1 cellular context compared by ENCODE assay signal in genomic region chr5:123460296-123460729, GRCh38.
TF ChIP-seq lines count a peak whose summit lies in the region.

No MANE protein-coding gene starts in this region.

TF ChIP-seq in H1, 55 proteins besides CTCF, POLR2A, EP300 and RAD21:
- TF ChIP-seq GABPA (IDR thresholded peaks at IDR 0.05; ENCODE audit: borderline replicate concordance, insufficient read depth, low read length) (no peak), RNF2 (IDR thresholded peaks at IDR 0.05; ENCODE audit: borderline replicate concordance, low read depth, low read length, missing control alignments, poor library complexity, severe bottlenecking) (no peak), CTBP2 (IDR thresholded peaks at IDR 0.05; ENCODE audit: borderline replicate concordance, insufficient read depth, insufficient read length, low read length) (no peak)
